In the genomic region with DNA sequence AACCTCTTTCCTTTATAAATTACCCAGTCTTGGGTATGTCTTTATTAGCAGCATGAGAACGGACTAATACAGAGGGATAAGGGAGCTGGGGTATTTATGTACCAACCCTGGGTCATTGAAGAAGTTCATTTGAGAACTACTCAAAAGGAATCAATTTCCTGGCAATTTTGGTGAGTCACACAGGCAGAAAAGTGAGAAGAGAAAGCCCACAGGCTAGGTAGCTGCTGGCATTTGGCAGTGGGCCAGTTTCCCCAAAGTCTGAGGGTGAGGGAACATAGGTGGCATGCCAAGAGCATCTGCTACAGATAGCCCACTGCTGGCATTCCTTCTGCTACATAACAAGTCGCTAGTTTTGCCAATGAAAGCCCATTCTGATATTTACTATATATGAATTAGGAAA, we compare ENCODE assay signal across 18 cellular contexts.
A peak's percentile ranks its signal among the peaks of the same experiment; 100 is the strongest.
DNase-seq lines count a peak whose midpoint lies in the region; ATAC-seq and TF ChIP-seq lines count a peak whose summit lies in the region.
"Had no signal": no experiment of that assay in that cellular context is flagged by ENCODE, and none has a peak within 500 bp of the region (broad histone marks: within the 10 kb centered on the region; RNA-seq: fewer than 3 reads in every experiment).

No MANE protein-coding gene starts in this region.

- peaks cover 3 to 8% of the 10 kb centered on the region in 2 donors for H3K9me3 Mint-ChIP-seq in stimulated activated naive B cell treated with anti-CD40 and anti-IgM and Interleukin-4, amounts not matched to agents 10 μg/mL and 1 μg/mL and 100 μg/mL, for 72 hours
- H3K9me3 Mint-ChIP-seq in stimulated activated memory B cell treated with anti-CD40 and anti-IgM and Interleukin-4, amounts not matched to agents 10 μg/mL and 1 μg/mL and 100 μg/mL, for 72 hours: peaks cover 4% of the 10 kb centered on the region
- H3K9me3 Mint-ChIP-seq: activated B cell treated with CpG ODN at 0.5 μM for 24 hours; dendritic cell treated with granulocyte-macrophage colony-stimulating factor and Interleukin-4, amounts not matched to agents 40 ng/mL and 50 ng/mL, for 4 days; HFFc6 had no signal

- DNase-seq in activated effector memory CD4-positive, alpha-beta T cell treated with anti-CD3 and anti-CD28 coated beads, Interleukin-2, amount 50 U/mL, for 16 hours: peak; percentile 63
- DNase-seq in activated effector memory CD4-positive, alpha-beta T cell treated with Interleukin-2 at 50 U/mL for 16 hours: no peak
- DNase-seq in RWPE1 (ENCODE audit: low spot score) (peak; percentile 23), epithelial cell of esophagus (ENCODE audit: low read depth) (peak; percentile 3)
- no peak for DNase-seq in stimulated activated naive B cell treated with anti-CD40 and anti-IgM and Interleukin-4, amounts not matched to agents 10 μg/mL and 1 μg/mL and 100 μg/mL, for 72 hours
- DNase-seq: activated B cell treated with CpG ODN at 0.5 μM for 24 hours, AML-193, COR-L47, foreskin melanocyte, GF-D8, HFFc6, left colon, NCI-H1436 had no signal

- TF ChIP-seq CTCF in RWPE1 (conservative IDR thresholded peaks at IDR 0.05; ENCODE audit: low read depth) (no peak), epithelial cell of esophagus (IDR thresholded peaks at IDR 0.05; ENCODE audit: insufficient read depth, low read depth, low read length, missing control alignments) (no peak)

- H3K4me3 ChIP-seq in epithelial cell of esophagus (ENCODE audit: low read length): no peak overlapping the region
- H3K4me3 ChIP-seq: SJSA1, thoracic aorta had no signal

- H3K4me1 Mint-ChIP-seq in stimulated activated naive B cell treated with anti-CD40 and anti-IgM and Interleukin-4, amounts not matched to agents 10 μg/mL and 1 μg/mL and 100 μg/mL, for 72 hours: peaks cover 2 to 14% of the 10 kb centered on the region in 2 donors
- H3K4me1 Mint-ChIP-seq in stimulated activated memory B cell treated with anti-CD40 and anti-IgM and Interleukin-4, amounts not matched to agents 10 μg/mL and 1 μg/mL and 100 μg/mL, for 72 hours: no peaks in the 10 kb centered on the region
- H3K4me1 Mint-ChIP-seq: activated B cell treated with CpG ODN at 0.5 μM for 24 hours had no signal

- peaks cover 8 to 14% of the 10 kb centered on the region in 2 donors for H3K36me3 Mint-ChIP-seq in stimulated activated naive B cell treated with anti-CD40 and anti-IgM and Interleukin-4, amounts not matched to agents 10 μg/mL and 1 μg/mL and 100 μg/mL, for 72 hours
- H3K36me3 Mint-ChIP-seq in stimulated activated memory B cell treated with anti-CD40 and anti-IgM and Interleukin-4, amounts not matched to agents 10 μg/mL and 1 μg/mL and 100 μg/mL, for 72 hours: no peaks in the 10 kb centered on the region

- CTCF ChIA-PET in RWPE1 (lab: Yijun Ruan, JAX): no interaction called here

- peaks cover 0 to 9% of the 10 kb centered on the region in 2 donors for H3K27me3 Mint-ChIP-seq in stimulated activated naive B cell treated with anti-CD40 and anti-IgM and Interleukin-4, amounts not matched to agents 10 μg/mL and 1 μg/mL and 100 μg/mL, for 72 hours
- H3K27me3 Mint-ChIP-seq in stimulated activated memory B cell treated with anti-CD40 and anti-IgM and Interleukin-4, amounts not matched to agents 10 μg/mL and 1 μg/mL and 100 μg/mL, for 72 hours: no peaks in the 10 kb centered on the region
- H3K27me3 Mint-ChIP-seq: activated B cell treated with CpG ODN at 0.5 μM for 24 hours had no signal

- ATAC-seq in stimulated activated naive B cell treated with anti-CD40 and anti-IgM and Interleukin-4, amounts not matched to agents 10 μg/mL and 1 μg/mL and 100 μg/mL, for 72 hours (replicated peaks): peak; percentile 42 to 48
- ATAC-seq in HG02973 (IDR thresholded peaks at IDR 0.05; ENCODE audit: unreplicated experiment): no peak
- ATAC-seq in stimulated activated memory B cell treated with anti-CD40 and anti-IgM and Interleukin-4, amounts not matched to agents 10 μg/mL and 1 μg/mL and 100 μg/mL, for 72 hours: no peak
- ATAC-seq: left colon had no signal

- no peak overlapping the region for H3K27ac ChIP-seq in RWPE1
- H3K27ac ChIP-seq: SJSA1, thoracic aorta had no signal

- no peak overlapping the region for H3K27ac Mint-ChIP-seq in stimulated activated naive B cell treated with anti-CD40 and anti-IgM and Interleukin-4, amounts not matched to agents 10 μg/mL and 1 μg/mL and 100 μg/mL, for 72 hours
- H3K27ac Mint-ChIP-seq in stimulated activated memory B cell treated with anti-CD40 and anti-IgM and Interleukin-4, amounts not matched to agents 10 μg/mL and 1 μg/mL and 100 μg/mL, for 72 hours: no peak overlapping the region
- H3K27ac Mint-ChIP-seq: activated B cell treated with CpG ODN at 0.5 μM for 24 hours; dendritic cell treated with granulocyte-macrophage colony-stimulating factor and Interleukin-4, amounts not matched to agents 40 ng/mL and 50 ng/mL, for 4 days; HFFc6 had no signal

- POLR2A ChIA-PET in RWPE1 (lab: Yijun Ruan, JAX; ENCODE audit: low non-redundant PET): no interaction called here

- H3K4me3 Mint-ChIP-seq in stimulated activated naive B cell treated with anti-CD40 and anti-IgM and Interleukin-4, amounts not matched to agents 10 μg/mL and 1 μg/mL and 100 μg/mL, for 72 hours: no peak overlapping the region
- H3K4me3 Mint-ChIP-seq in stimulated activated memory B cell treated with anti-CD40 and anti-IgM and Interleukin-4, amounts not matched to agents 10 μg/mL and 1 μg/mL and 100 μg/mL, for 72 hours: no peak overlapping the region
- H3K4me3 Mint-ChIP-seq: activated B cell treated with CpG ODN at 0.5 μM for 24 hours; dendritic cell treated with granulocyte-macrophage colony-stimulating factor and Interleukin-4, amounts not matched to agents 40 ng/mL and 50 ng/mL, for 4 days; HFFc6 had no signal

Comparison
In these comparisons a context has a peak if more than half of its experiments do, and no peak if none do; other contexts are left out.
1. DNase-seq: peak in activated effector memory CD4-positive, alpha-beta T cell treated with anti-CD3 and anti-CD28 coated beads, Interleukin-2, amount 50 U/mL, for 16 hours (single experiment), RWPE1 (single experiment) and epithelial cell of esophagus (single experiment); none in activated effector memory CD4-positive, alpha-beta T cell treated with Interleukin-2 at 50 U/mL for 16 hours (single experiment) and stimulated activated naive B cell treated with anti-CD40 and anti-IgM and Interleukin-4, amounts not matched to agents 10 μg/mL and 1 μg/mL and 100 μg/mL, for 72 hours (single experiment).
2. ATAC-seq: peak in stimulated activated naive B cell treated with anti-CD40 and anti-IgM and Interleukin-4, amounts not matched to agents 10 μg/mL and 1 μg/mL and 100 μg/mL, for 72 hours (2 of 2); none in HG02973 (single experiment) and stimulated activated memory B cell treated with anti-CD40 and anti-IgM and Interleukin-4, amounts not matched to agents 10 μg/mL and 1 μg/mL and 100 μg/mL, for 72 hours (single experiment).